19 cellular contexts compared by ENCODE assay signal in the genomic region with DNA sequence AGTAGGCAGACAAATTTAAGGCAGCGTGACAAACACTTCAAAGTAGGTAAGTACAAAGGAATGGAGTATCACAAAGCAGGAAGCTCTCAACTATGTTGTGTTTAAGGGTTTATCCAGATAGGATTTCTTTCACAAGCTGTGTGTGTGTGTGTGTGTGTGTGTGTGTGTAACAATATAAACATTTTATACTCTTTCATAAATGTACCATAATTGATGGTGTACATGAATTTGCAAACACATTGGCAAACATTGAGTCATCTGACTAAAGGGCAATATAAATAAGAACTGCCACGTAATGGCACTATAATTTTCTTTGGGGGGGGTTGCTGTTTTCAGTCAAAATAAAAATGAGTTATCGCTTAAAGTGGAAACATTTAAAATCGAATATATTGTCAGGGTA.
"Had no signal": no experiment of that assay in that cellular context is flagged by ENCODE, and none has a peak within 500 bp of the region (broad histone marks: within the 10 kb centered on the region; RNA-seq: fewer than 3 reads in every experiment).

No MANE protein-coding gene starts in this region.

- H3K27ac Mint-ChIP-seq: activated CD4-positive, alpha-beta memory T cell treated with anti-CD3 and anti-CD28 coated beads for 36 hours; activated CD4-positive, alpha-beta T cell treated with anti-CD3 and anti-CD28 coated beads for 36 hours; activated CD8-positive, alpha-beta memory T cell treated with anti-CD3 and anti-CD28 coated beads, Interleukin-2, amount 10 ng/mL, durations not matched to agents 7 days and 5 days; activated naive CD4-positive, alpha-beta T cell treated with anti-CD3 and anti-CD28 coated beads, Interleukin-2, amount 50 U/mL, for 24 hours; activated T-helper 2 cell treated with anti-CD3 and anti-CD28 coated beads, Interferon-gamma antibody, Interleukin-2, Interleukin-4, amounts not matched to agents 10 μg/mL and 5 μg/mL and 100 μg/mL, durations not matched to agents 14 hours and 24 hours and 36 hours; immature natural killer cell; stimulated activated effector memory CD8-positive, alpha-beta T cell treated with anti-CD3 and anti-CD28 coated beads, Interleukin-12 subunit alpha, Interleukin-12 subunit beta, amount 100 ng/mL, for 72 hours had no signal

- H3K36me3 Mint-ChIP-seq: activated CD4-positive, alpha-beta memory T cell treated with anti-CD3 and anti-CD28 coated beads for 36 hours; activated CD8-positive, alpha-beta memory T cell treated with anti-CD3 and anti-CD28 coated beads, Interleukin-2, amount 10 ng/mL, durations not matched to agents 7 days and 5 days; activated naive CD4-positive, alpha-beta T cell treated with anti-CD3 and anti-CD28 coated beads, Interleukin-2, amount 50 U/mL, for 24 hours; immature natural killer cell; mesothelial cell of epicardium; stimulated activated effector memory CD8-positive, alpha-beta T cell treated with anti-CD3 and anti-CD28 coated beads, Interleukin-12 subunit alpha, Interleukin-12 subunit beta, amount 100 ng/mL, for 72 hours had no signal

- H3K4me3 Mint-ChIP-seq: activated CD4-positive, alpha-beta memory T cell treated with anti-CD3 and anti-CD28 coated beads for 36 hours; activated CD4-positive, alpha-beta T cell treated with anti-CD3 and anti-CD28 coated beads for 36 hours; activated CD8-positive, alpha-beta memory T cell treated with anti-CD3 and anti-CD28 coated beads, Interleukin-2, amount 10 ng/mL, durations not matched to agents 7 days and 5 days; activated naive CD4-positive, alpha-beta T cell treated with anti-CD3 and anti-CD28 coated beads, Interleukin-2, amount 50 U/mL, for 24 hours; central memory CD8-positive, alpha-beta T cell; immature natural killer cell; mesothelial cell of epicardium; neural crest cell; stimulated activated effector memory CD8-positive, alpha-beta T cell treated with anti-CD3 and anti-CD28 coated beads, Interleukin-12 subunit alpha, Interleukin-12 subunit beta, amount 100 ng/mL, for 72 hours had no signal

- H3K36me3 ChIP-seq: adrenal gland, lower lobe of right lung, sigmoid colon, thyroid gland had no signal

- H3K4me3 ChIP-seq: adrenal gland, lower lobe of right lung, sigmoid colon, thyroid gland had no signal

- H3K4me1 Mint-ChIP-seq: activated CD4-positive, alpha-beta T cell treated with anti-CD3 and anti-CD28 coated beads for 36 hours; activated CD8-positive, alpha-beta memory T cell treated with anti-CD3 and anti-CD28 coated beads, Interleukin-2, amount 10 ng/mL, durations not matched to agents 7 days and 5 days; activated naive CD4-positive, alpha-beta T cell treated with anti-CD3 and anti-CD28 coated beads, Interleukin-2, amount 50 U/mL, for 24 hours; central memory CD8-positive, alpha-beta T cell; immature natural killer cell; neural crest cell; stimulated activated effector memory CD8-positive, alpha-beta T cell treated with anti-CD3 and anti-CD28 coated beads, Interleukin-12 subunit alpha, Interleukin-12 subunit beta, amount 100 ng/mL, for 72 hours had no signal

- H3K27me3 ChIP-seq: adrenal gland, foreskin keratinocyte, sigmoid colon, thyroid gland had no signal

- H3K27me3 Mint-ChIP-seq: activated CD4-positive, alpha-beta memory T cell treated with anti-CD3 and anti-CD28 coated beads for 36 hours; activated CD4-positive, alpha-beta T cell treated with anti-CD3 and anti-CD28 coated beads for 36 hours; activated CD8-positive, alpha-beta memory T cell treated with anti-CD3 and anti-CD28 coated beads, Interleukin-2, amount 10 ng/mL, durations not matched to agents 7 days and 5 days; activated naive CD4-positive, alpha-beta T cell treated with anti-CD3 and anti-CD28 coated beads, Interleukin-2, amount 50 U/mL, for 24 hours; central memory CD8-positive, alpha-beta T cell had no signal

- H3K9me3 ChIP-seq: adrenal gland, lower lobe of right lung, sigmoid colon, thyroid gland had no signal

- ATAC-seq: activated CD4-positive, alpha-beta T cell treated with anti-CD3 and anti-CD28 coated beads for 36 hours; activated CD8-positive, alpha-beta memory T cell treated with anti-CD3 and anti-CD28 coated beads, Interleukin-2, amount 10 ng/mL, durations not matched to agents 7 days and 5 days; foreskin keratinocyte; lower lobe of right lung; stimulated activated effector memory CD8-positive, alpha-beta T cell treated with anti-CD3 and anti-CD28 coated beads, Interleukin-12 subunit alpha, Interleukin-12 subunit beta, amount 100 ng/mL, for 72 hours had no signal

- H3K27ac ChIP-seq: adrenal gland, foreskin keratinocyte, lower lobe of right lung, sigmoid colon, thyroid gland had no signal

- DNase-seq: activated CD4-positive, alpha-beta memory T cell treated with anti-CD3 and anti-CD28 coated beads for 36 hours; activated CD4-positive, alpha-beta T cell treated with anti-CD3 and anti-CD28 coated beads for 36 hours; activated CD8-positive, alpha-beta memory T cell treated with anti-CD3 and anti-CD28 coated beads, Interleukin-2, amount 10 ng/mL, durations not matched to agents 7 days and 5 days; activated T-cell treated with anti-CD3 and anti-CD28 coated beads, Interleukin-2, amount 50 U/mL, for 1 hour; adrenal gland; effector CD8-positive, alpha-beta T cell; foreskin keratinocyte; glutamatergic neuron; immature natural killer cell; lower lobe of right lung; sigmoid colon; T-helper 2 cell; thyroid gland had no signal

- H3K4me1 ChIP-seq: adrenal gland, foreskin keratinocyte, lower lobe of right lung, sigmoid colon, thyroid gland had no signal
